ENCODE assay signal across 17 cellular contexts in genomic region chr2:69171070-69171811, GRCh38.
DNase-seq lines count a peak whose midpoint lies in the region; ATAC-seq and TF ChIP-seq lines count a peak whose summit lies in the region.
"Had no signal": no experiment of that assay in that cellular context is flagged by ENCODE, and none has a peak within 500 bp of the region (broad histone marks: within the 10 kb centered on the region; RNA-seq: fewer than 3 reads in every experiment).

No MANE protein-coding gene starts in this region.

- peaks cover 11 to 66% (median 18%) of the 10 kb centered on the region in 3 donors for H3K4me1 ChIP-seq in esophagus squamous epithelium
- H3K4me1 ChIP-seq in mucosa of descending colon (ENCODE audit: low read depth): no peaks in the 10 kb centered on the region
- H3K4me1 ChIP-seq: neural progenitor cell had no signal

- 21 to 28% methylated on average over 5 of the region's 5 CpGs for WGBS in esophagus squamous epithelium, 2 donors

- TF ChIP-seq CTCF in esophagus squamous epithelium (IDR thresholded peaks at IDR 0.05) (no peak), mucosa of descending colon (IDR thresholded peaks at IDR 0.05) (no peak), dorsolateral prefrontal cortex (IDR thresholded peaks at IDR 0.05 in 54 of 56, conservative IDR thresholded peaks at IDR 0.05 in 2 of 56; ENCODE audit: low read depth in 1 of 56, partially characterized antibody in 56 of 56) (no peak)

- H3K27ac ChIP-seq in SK-N-MC (peak overlapping the region; percentile 66), esophagus squamous epithelium (peak overlapping the region in 3 of 4 donors; percentile 47 to 78 (median 64)), dorsolateral prefrontal cortex (no peak overlapping the region)
- H3K27ac ChIP-seq: neural progenitor cell, WERI-Rb-1 had no signal

- ATAC-seq in mucosa of descending colon (peak; percentile 42), GM19455 (IDR thresholded peaks at IDR 0.05; ENCODE audit: unreplicated experiment) (no peak), esophagus mucosa (no peak)
- ATAC-seq: left lung had no signal

- H3K9me3 ChIP-seq in SK-N-MC (ENCODE audit: low read depth, low read length) (no peaks in the 10 kb centered on the region), esophagus squamous epithelium (no peaks in the 10 kb centered on the region), mucosa of descending colon (no peaks in the 10 kb centered on the region)
- H3K9me3 ChIP-seq: left lung had no signal

- intact Hi-C loops in esophagus squamous epithelium (cut with DNase I) (no loop called here), mucosa of descending colon (cut with DNase I, micrococcal nuclease) (no loop called here), dorsolateral prefrontal cortex (cut with DNase I) (no loop called here)

- H3K4me3 ChIP-seq in SK-N-MC (peak overlapping the region; percentile 28; the same call in 1 of the 2 replicates), esophagus squamous epithelium (no peak overlapping the region), mucosa of descending colon (no peak overlapping the region), dorsolateral prefrontal cortex (no peak overlapping the region)
- H3K4me3 ChIP-seq: left lung, neural progenitor cell had no signal

- H3K36me3 ChIP-seq in SK-N-MC (ENCODE audit: insufficient read depth, low read length) (no peaks in the 10 kb centered on the region), esophagus squamous epithelium (no peaks in the 10 kb centered on the region), mucosa of descending colon (ENCODE audit: low read depth) (no peaks in the 10 kb centered on the region)
- H3K36me3 ChIP-seq: left lung, neural progenitor cell, WERI-Rb-1 had no signal

- DNase-seq in SK-N-MC (ENCODE audit: low read depth, low spot score): no peak
- DNase-seq in esophagus squamous epithelium (lab: John Stamatoyannopoulos, UW): no peak
- no peak for DNase-seq in mucosa of descending colon
- DNase-seq in dorsolateral prefrontal cortex: no peak
- no peak for DNase-seq in NOMO-1 treated with DMSO at 0.1 percent for 48 hours (lab: John Stamatoyannopoulos, UW; ENCODE audit: unreplicated experiment)
- DNase-seq: CD4-positive, alpha-beta memory T cell; effector CD8-positive, alpha-beta T cell; head of caudate nucleus; left lung; NCI-H1105 treated with DMSO at 0.1 percent for 48 hours; NCI-H2081 treated with DMSO at 0.1 percent for 48 hours; NCI-H446; posterior cingulate gyrus; WERI-Rb-1 had no signal

- peak overlapping the region; percentile 9 for H3K9ac ChIP-seq in SK-N-MC (ENCODE audit: insufficient read length)
- H3K9ac ChIP-seq: neural progenitor cell had no signal

- no peak for TF ChIP-seq POLR2A in esophagus squamous epithelium (IDR thresholded peaks at IDR 0.05)

- H3K27me3 ChIP-seq in esophagus squamous epithelium (no peaks in the 10 kb centered on the region), dorsolateral prefrontal cortex (peaks cover 0 to 9% (median 0%) of the 10 kb centered on the region in 45 donors)
- H3K27me3 ChIP-seq: left lung, neural progenitor cell had no signal

Comparison
In these comparisons a context has a peak if more than half of its experiments do, and no peak if none do; other contexts are left out.
1. H3K27ac ChIP-seq: peak in SK-N-MC (single experiment) and esophagus squamous epithelium (3 of 4); none in dorsolateral prefrontal cortex (0 of 59).